Comparison of ENCODE assay signal across 22 cellular contexts in the genomic region with DNA sequence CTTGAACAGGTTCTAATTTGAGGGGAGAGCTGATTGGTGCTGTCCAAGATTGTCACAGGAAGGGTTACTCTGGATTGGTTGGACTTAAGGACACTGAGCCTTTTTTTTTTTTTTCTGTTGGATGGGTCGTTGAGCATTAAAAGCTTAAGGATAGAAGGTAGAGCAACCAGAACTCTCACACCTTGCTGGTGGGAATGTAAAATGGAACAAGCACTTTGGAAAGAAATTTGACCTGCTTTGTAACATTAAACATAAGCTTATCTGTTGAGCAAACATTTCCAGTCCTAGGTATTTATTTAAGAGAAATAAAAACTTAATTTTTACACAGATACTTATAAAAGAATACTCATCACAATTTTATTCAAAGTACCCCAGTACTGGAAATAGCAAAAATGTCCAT. TPM values are rescaled to one million over a fixed set of nuclear protein-coding genes. Genes with fewer than 3 reads are reported as not detected.
DNase-seq lines count a peak whose midpoint lies in the region; ATAC-seq, FAIRE-seq and TF ChIP-seq lines count a peak whose summit lies in the region.
"Had no signal": no experiment of that assay in that cellular context is flagged by ENCODE, and none has a peak within 500 bp of the region (broad histone marks: within the 10 kb centered on the region; RNA-seq: fewer than 3 reads in every experiment).

No MANE protein-coding gene starts in this region.

- peaks cover 5% of the 10 kb centered on the region for H3K4me1 ChIP-seq in left ventricle myocardium inferior
- no peaks in the 10 kb centered on the region for H3K4me1 ChIP-seq in pancreas
- H3K4me1 ChIP-seq: BE2C, Caco-2, HAP-1 had no signal

- TF ChIP-seq CTCF in left ventricle myocardium inferior (IDR thresholded peaks at IDR 0.05; ENCODE audit: borderline replicate concordance), result no peak
- TF ChIP-seq CTCF in fibroblast of the aortic adventitia (IDR thresholded peaks at IDR 0.05; ENCODE audit: insufficient read depth, low read length), result no peak
- no peak for TF ChIP-seq CTCF in pancreas (IDR thresholded peaks at IDR 0.05)

- 13 to 27% methylated on average over 1 of the region's 1 CpG for WGBS in pancreas, 2 donors

- intact Hi-C loops in left ventricle myocardium inferior (cut with micrococcal nuclease) (no loop called here), left cardiac atrium (cut with DNase I) (no loop called here), pancreas (cut with DNase I) (no loop called here), left colon (cut with DNase I, micrococcal nuclease) (no loop called here)

- H3K36me3 ChIP-seq in left ventricle myocardium inferior (no peaks in the 10 kb centered on the region), pancreas (no peaks in the 10 kb centered on the region)
- H3K36me3 ChIP-seq: BE2C, HAP-1 had no signal

- ATAC-seq in left cardiac atrium, result no peak
- ATAC-seq in pancreas, result peak; percentile 13 to 62 (median 43)
- ATAC-seq in left colon, result no peak
- ATAC-seq: HepG2 had no signal

- H3K27me3 ChIP-seq in left ventricle myocardium inferior (ENCODE audit: low read depth) (no peaks in the 10 kb centered on the region), pancreas (no peaks in the 10 kb centered on the region)
- H3K27me3 ChIP-seq: BE2C had no signal

- H3K4me3 ChIP-seq in left ventricle myocardium inferior, result no peak overlapping the region
- H3K4me3 ChIP-seq in fibroblast of the aortic adventitia (ENCODE audit: low read depth, low read length), result no peak overlapping the region
- no peak overlapping the region for H3K4me3 ChIP-seq in pancreas
- H3K4me3 ChIP-seq: GM23248, HAP-1 had no signal

- DNase-seq in left ventricle myocardium inferior, result no peak
- DNase-seq in left cardiac atrium, result no peak
- DNase-seq in fibroblast of the aortic adventitia (ENCODE audit: low read depth), result peak; percentile 0
- DNase-seq in pancreas, result no peak
- no peak for DNase-seq in activated CD4-positive, CD25-positive, alpha-beta regulatory T cell treated with anti-CD3 and anti-CD28 coated beads, Interleukin-2, amount 50 U/mL, for 72 hours
- DNase-seq in left colon, result no peak
- DNase-seq: ACHN; BE2C; C1 segment of cervical spinal cord; Caco-2; CD4-positive, alpha-beta T cell; DMS79; GDM1 had no signal

- H3K27ac ChIP-seq in left ventricle myocardium inferior (replicated peaks), result peak overlapping the region; percentile 71
- H3K27ac ChIP-seq in pancreas, result peak overlapping the region in 2 of 4 donors; percentile 48 to 51
- H3K27ac ChIP-seq: GM23248 had no signal

- H3K9me3 ChIP-seq in left ventricle myocardium inferior (replicated peaks), result peaks cover 8% of the 10 kb centered on the region
- no peaks in the 10 kb centered on the region for H3K9me3 ChIP-seq in pancreas
- H3K9me3 ChIP-seq: BE2C, HAP-1 had no signal

- no peak for FAIRE-seq in pancreas (lab: Jason Lieb, UNC)
- FAIRE-seq: A204.1, D721Med, GM12892, GM18507, HepG2 had no signal

RNA-seq across cellular contexts. Expression of a gene that starts 29.8 kb away (rescaled TPM):
- 69.0 TPM for total RNA-seq in left ventricle myocardium inferior
- total RNA-seq in left cardiac atrium, result 1,000 to 10,000 TPM in 1 of 2 donors, 100 to 1,000 TPM in 1; 376 to 1,124 TPM
- total RNA-seq in fibroblast of the aortic adventitia (ENCODE audit: low replicate concordance), result 0.27 TPM in 1 of 2 replicates, not detected in the other
- 10 to 100 TPM in 3 of 6 donors, 1 to 10 TPM in 1, under 1 TPM in 2; 0.42 to 53.5 (median 6.1) TPM for total RNA-seq in pancreas
- polyA plus RNA-seq in pancreas, result 10 to 100 TPM in 1 of 2 donors, 1 to 10 TPM in 1; 6.7 to 29.7 TPM
- total RNA-seq in left colon, result 100 to 1,000 TPM in 1 of 2 donors, 10 to 100 TPM in 1; 83.9 to 795 TPM
- total RNA-seq: CD4-positive, alpha-beta T cell; Daoy; GM23248; H4 had no signal

Comparison
In these comparisons a context has a peak if more than half of its experiments do, and no peak if none do; other contexts are left out.
1. ATAC-seq: peak in pancreas (4 of 4); none in left cardiac atrium (0 of 2) and left colon (single experiment).